In the genomic region with DNA sequence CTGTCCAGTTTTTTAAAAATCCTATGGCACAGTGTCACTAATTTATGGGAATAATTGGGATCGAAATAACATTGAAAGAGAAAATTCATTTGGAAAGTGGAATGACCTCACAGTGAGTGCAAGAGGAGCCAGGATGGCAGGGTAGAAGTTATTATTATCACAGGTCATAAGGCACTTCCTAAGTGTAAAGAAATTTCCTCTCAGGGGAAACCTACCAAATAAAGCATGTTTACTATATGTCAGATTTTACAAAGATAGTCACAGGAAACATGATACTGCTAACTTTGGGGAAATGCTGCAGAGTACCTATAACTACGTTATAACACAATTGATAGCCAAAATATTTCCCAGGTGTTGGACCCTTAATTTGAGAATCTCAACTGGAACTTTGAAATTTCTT, we compare ENCODE assay signal across 14 cellular contexts.
"Had no signal": no experiment of that assay in that cellular context is flagged by ENCODE, and none has a peak within 500 bp of the region (broad histone marks: within the 10 kb centered on the region; RNA-seq: fewer than 3 reads in every experiment).

No MANE protein-coding gene starts in this region.

- H3K4me3 ChIP-seq: esophagus muscularis mucosa, heart left ventricle had no signal

- H3K9me3 Mint-ChIP-seq: activated T-cell treated with anti-CD3 and anti-CD28 coated beads, Interleukin-2, amount 50 U/mL, for 4 hours; dendritic cell treated with granulocyte-macrophage colony-stimulating factor and Interleukin-4, amounts not matched to agents 40 ng/mL and 50 ng/mL, for 4 days; nephron progenitor cell; stimulated activated naive CD8-positive, alpha-beta T cell treated with anti-CD3 and anti-CD28 coated beads, Interleukin-15, Interleukin-2, amounts not matched to agents 100 ng/mL and 50 ng/mL, for 24 hours had no signal

- H3K27me3 ChIP-seq: esophagus muscularis mucosa, heart left ventricle had no signal

- H3K27me3 Mint-ChIP-seq: activated naive CD8-positive, alpha-beta T cell; stimulated activated naive CD8-positive, alpha-beta T cell treated with anti-CD3 and anti-CD28 coated beads, Interleukin-15, Interleukin-2, amounts not matched to agents 100 ng/mL and 50 ng/mL, for 24 hours had no signal

- H3K4me3 Mint-ChIP-seq: activated naive CD8-positive, alpha-beta T cell; nephron progenitor cell had no signal

- H3K27ac Mint-ChIP-seq: activated CD8-positive, alpha-beta memory T cell treated with anti-CD3 and anti-CD28 coated beads, Interleukin-2, amount 10 ng/mL, durations not matched to agents 7 days and 5 days; nephron progenitor cell had no signal

- H3K27ac ChIP-seq: esophagus muscularis mucosa, heart left ventricle had no signal

- DNase-seq: activated CD4-positive, alpha-beta T cell treated with anti-CD3 and anti-CD28 coated beads, Interleukin-2, amount 50 U/mL, for 4 hours; activated CD8-positive, alpha-beta memory T cell treated with anti-CD3 and anti-CD28 coated beads, Interleukin-2, amount 10 ng/mL, durations not matched to agents 7 days and 5 days; activated gamma-delta T cell; activated T-cell treated with anti-CD3 and anti-CD28 coated beads, Interleukin-2, amount 50 U/mL, for 4 hours; cerebellar nuclear complex; heart left ventricle; nephron progenitor cell; stimulated activated CD4-positive, alpha-beta T cell treated with anti-CD3 and anti-CD28 coated beads, Interleukin-2, amount 100 ng/mL, for 48 hours; stimulated activated CD8-positive, alpha-beta memory T cell treated with anti-CD3 and anti-CD28 coated beads, Interleukin-4, amount 100 ng/mL, for 48 hours had no signal

- ATAC-seq: heart left ventricle, left lobe of liver had no signal
